In the genomic region with DNA sequence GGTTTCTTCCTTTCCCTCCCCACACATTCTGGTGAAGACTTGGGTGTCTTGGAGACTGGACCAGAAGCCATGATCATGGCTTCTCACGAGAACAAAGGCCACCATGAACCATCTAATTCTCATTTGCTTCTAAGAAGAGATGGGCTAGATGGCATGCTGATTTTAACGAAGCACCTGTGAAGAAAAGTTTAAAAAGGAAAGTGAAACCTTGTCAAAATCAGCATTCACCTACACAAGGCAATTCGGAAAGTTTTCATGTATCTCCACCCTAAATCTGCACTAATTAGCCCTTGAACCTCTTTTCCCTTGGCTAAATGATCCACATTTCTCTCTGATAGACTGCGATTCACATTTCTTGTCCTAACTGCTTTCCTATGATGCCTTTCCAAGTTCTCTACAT, we compare ENCODE assay signal across 25 cellular contexts.
DNase-seq lines count a peak whose midpoint lies in the region; ATAC-seq and TF ChIP-seq lines count a peak whose summit lies in the region.
"Had no signal": no experiment of that assay in that cellular context is flagged by ENCODE, and none has a peak within 500 bp of the region (broad histone marks: within the 10 kb centered on the region; RNA-seq: fewer than 3 reads in every experiment).

No MANE protein-coding gene starts in this region.

- no peaks in the 10 kb centered on the region for H3K27me3 Mint-ChIP-seq in activated naive CD8-positive, alpha-beta T cell
- no peaks in the 10 kb centered on the region for H3K27me3 Mint-ChIP-seq in activated naive CD8-positive, alpha-beta T cell treated with anti-CD3 and anti-CD28 coated beads, Interleukin-2, amount 50 U/mL, for 24 hours
- H3K27me3 Mint-ChIP-seq in CD14-positive monocyte (ENCODE audit: low read depth in 3 of 3): peaks cover 0 to 1% (median 0%) of the 10 kb centered on the region in 3 donors
- H3K27me3 Mint-ChIP-seq: naive B cell; stimulated activated memory B cell treated with anti-CD40 and anti-IgM and Interleukin-4, amounts not matched to agents 10 μg/mL and 1 μg/mL and 100 μg/mL, for 72 hours had no signal

- H3K4me3 Mint-ChIP-seq in activated naive CD8-positive, alpha-beta T cell: peak overlapping the region; percentile 9
- no peak overlapping the region for H3K4me3 Mint-ChIP-seq in activated naive CD8-positive, alpha-beta T cell treated with anti-CD3 and anti-CD28 coated beads, Interleukin-2, amount 50 U/mL, for 24 hours
- H3K4me3 Mint-ChIP-seq in CD14-positive monocyte: no peak overlapping the region
- H3K4me3 Mint-ChIP-seq: stimulated activated memory B cell treated with anti-CD40 and anti-IgM and Interleukin-4, amounts not matched to agents 10 μg/mL and 1 μg/mL and 100 μg/mL, for 72 hours had no signal

- no peaks in the 10 kb centered on the region for H3K27me3 ChIP-seq in ectodermal cell (ENCODE audit: control insufficient read depth, insufficient read depth, low read length, poor library complexity, severe bottlenecking)
- H3K27me3 ChIP-seq: esophagus muscularis mucosa, left lung, pancreas, Peyer's patch, spleen, thyroid gland had no signal

- no peak for ATAC-seq in activated naive CD8-positive, alpha-beta T cell treated with anti-CD3 and anti-CD28 coated beads, Interleukin-2, amount 50 U/mL, for 24 hours
- no peak for ATAC-seq in GM18909 (IDR thresholded peaks at IDR 0.05; ENCODE audit: poor library complexity, unreplicated experiment)
- ATAC-seq in HG03175 (IDR thresholded peaks at IDR 0.05; ENCODE audit: unreplicated experiment): no peak
- ATAC-seq: left lung; pancreas; stimulated activated memory B cell treated with anti-CD40 and anti-IgM and Interleukin-4, amounts not matched to agents 10 μg/mL and 1 μg/mL and 100 μg/mL, for 72 hours had no signal

- H3K9ac ChIP-seq in SK-N-MC (ENCODE audit: insufficient read length): no peak overlapping the region

- DNase-seq in activated naive CD8-positive, alpha-beta T cell treated with anti-CD3 and anti-CD28 coated beads, Interleukin-2, amount 50 U/mL, for 24 hours: no peak
- no peak for DNase-seq in SK-N-MC (ENCODE audit: low read depth, low spot score)
- DNase-seq in CD14-positive monocyte (ENCODE audit: low spot score): no peak
- DNase-seq: activated CD4-positive, alpha-beta T cell treated with anti-CD3 and anti-CD28 coated beads, Interleukin-2, amount 50 U/mL, for 1 hour; effector CD8-positive, alpha-beta T cell; GDM1; Karpas-422; left lung; MV-4-11; naive B cell; NCI-H1694; NCI-H2171 treated with DMSO at 0.1 percent for 48 hours; NCI-H524 treated with DMSO at 0.1 percent for 48 hours; pancreas; Peyer's patch; spleen; stimulated activated CD4-positive, alpha-beta T cell treated with anti-CD3 and anti-CD28 coated beads, Interleukin-4, amount 100 ng/mL, for 1 hour; thyroid gland had no signal

- WGBS in ectodermal cell, 2 experiments: 93 to 94% methylated on average over 4 of the region's 4 CpGs

- H3K36me3 ChIP-seq in SK-N-MC (ENCODE audit: insufficient read depth, low read length): peaks cover 15% of the 10 kb centered on the region
- peaks cover 3% of the 10 kb centered on the region for H3K36me3 ChIP-seq in ectodermal cell (ENCODE audit: control insufficient read depth, insufficient read depth, low read length)
- H3K36me3 ChIP-seq: pancreas, Peyer's patch, spleen, thyroid gland had no signal

- H3K9me3 Mint-ChIP-seq in activated naive CD8-positive, alpha-beta T cell (ENCODE audit: low read depth): no peaks in the 10 kb centered on the region
- H3K9me3 Mint-ChIP-seq in activated naive CD8-positive, alpha-beta T cell treated with anti-CD3 and anti-CD28 coated beads, Interleukin-2, amount 50 U/mL, for 24 hours: no peaks in the 10 kb centered on the region
- H3K9me3 Mint-ChIP-seq in CD14-positive monocyte: no peaks in the 10 kb centered on the region
- H3K9me3 Mint-ChIP-seq: naive B cell; stimulated activated memory B cell treated with anti-CD40 and anti-IgM and Interleukin-4, amounts not matched to agents 10 μg/mL and 1 μg/mL and 100 μg/mL, for 72 hours had no signal

- intact Hi-C loops in CD14-positive monocyte (cut with micrococcal nuclease): no loop called here

- peaks cover 16% of the 10 kb centered on the region for H3K4me1 Mint-ChIP-seq in activated naive CD8-positive, alpha-beta T cell (ENCODE audit: low read depth)
- H3K4me1 Mint-ChIP-seq in activated naive CD8-positive, alpha-beta T cell treated with anti-CD3 and anti-CD28 coated beads, Interleukin-2, amount 50 U/mL, for 24 hours: peaks cover 10% of the 10 kb centered on the region
- H3K4me1 Mint-ChIP-seq in CD14-positive monocyte: peaks cover 2% of the 10 kb centered on the region

- H3K27ac ChIP-seq in SK-N-MC (peak overlapping the region; percentile 26; the same call in 1 of the 2 replicates), ectodermal cell (ENCODE audit: insufficient read depth, low read depth, low read length, poor library complexity, severe bottlenecking) (peak overlapping the region; percentile 17)
- H3K27ac ChIP-seq: esophagus muscularis mucosa, HL-60, left lung, pancreas, Peyer's patch, thyroid gland had no signal

- H3K9me3 ChIP-seq in SK-N-MC (ENCODE audit: low read depth, low read length): no peaks in the 10 kb centered on the region
- no peaks in the 10 kb centered on the region for H3K9me3 ChIP-seq in ectodermal cell (ENCODE audit: control insufficient read depth, low read length)
- H3K9me3 ChIP-seq: esophagus muscularis mucosa, left lung, pancreas, Peyer's patch, spleen, thyroid gland had no signal

- H3K4me3 ChIP-seq in SK-N-MC (no peak overlapping the region), ectodermal cell (ENCODE audit: insufficient read depth, low read depth, low read length) (no peak overlapping the region)
- H3K4me3 ChIP-seq: esophagus muscularis mucosa, left lung, pancreas, Peyer's patch, spleen, thyroid gland had no signal

- H3K36me3 Mint-ChIP-seq in activated naive CD8-positive, alpha-beta T cell: peaks cover 8% of the 10 kb centered on the region
- no peaks in the 10 kb centered on the region for H3K36me3 Mint-ChIP-seq in activated naive CD8-positive, alpha-beta T cell treated with anti-CD3 and anti-CD28 coated beads, Interleukin-2, amount 50 U/mL, for 24 hours (ENCODE audit: low read depth)
- H3K36me3 Mint-ChIP-seq in CD14-positive monocyte: no peaks in the 10 kb centered on the region
- H3K36me3 Mint-ChIP-seq: naive B cell; stimulated activated memory B cell treated with anti-CD40 and anti-IgM and Interleukin-4, amounts not matched to agents 10 μg/mL and 1 μg/mL and 100 μg/mL, for 72 hours had no signal

- peaks cover 31% of the 10 kb centered on the region for H3K4me1 ChIP-seq in ectodermal cell (ENCODE audit: control insufficient read depth, insufficient read depth, low read length)
- H3K4me1 ChIP-seq: esophagus muscularis mucosa, left lung, pancreas, Peyer's patch, thyroid gland had no signal

- no peak for TF ChIP-seq CTCF in CD14-positive monocyte (IDR thresholded peaks at IDR 0.05)

- H3K27ac Mint-ChIP-seq in activated naive CD8-positive, alpha-beta T cell: no peak overlapping the region
- H3K27ac Mint-ChIP-seq in activated naive CD8-positive, alpha-beta T cell treated with anti-CD3 and anti-CD28 coated beads, Interleukin-2, amount 50 U/mL, for 24 hours: no peak overlapping the region
- no peak overlapping the region for H3K27ac Mint-ChIP-seq in CD14-positive monocyte
- H3K27ac Mint-ChIP-seq: stimulated activated memory B cell treated with anti-CD40 and anti-IgM and Interleukin-4, amounts not matched to agents 10 μg/mL and 1 μg/mL and 100 μg/mL, for 72 hours had no signal
